18 cellular contexts compared by ENCODE assay signal in genomic region chr7:121054925-121055324, GRCh38.
DNase-seq lines count a peak whose midpoint lies in the region; ATAC-seq, FAIRE-seq and TF ChIP-seq lines count a peak whose summit lies in the region.
"Had no signal": no experiment of that assay in that cellular context is flagged by ENCODE, and none has a peak within 500 bp of the region (broad histone marks: within the 10 kb centered on the region; RNA-seq: fewer than 3 reads in every experiment).

No MANE protein-coding gene starts in this region.

- H3K9me1 ChIP-seq in K562 (ENCODE audit: control insufficient read depth, insufficient read depth, low read length) = no peaks in the 10 kb centered on the region

- POLR2A ChIA-PET in K562 (lab: Yijun Ruan, JAX) = interaction anchor here (0.7 to 1.7 kb wide), 2 partner anchors 13 to 28 kb away, joined by 4 to 5 read pairs; no protein-coding TSS in a partner anchor

- DNase-seq in activated T-cell treated with anti-CD3 and anti-CD28 coated beads, Interleukin-2, amount 50 U/mL, for 72 hours = no peak
- no peak for DNase-seq in activated T-cell treated with anti-CD3 and anti-CD28 coated beads, Interleukin-2, amount 50 U/mL, for 24 hours
- DNase-seq in K562 (ENCODE audit: extremely low read depth in 1 of 4, low spot score in 3 of 4) (no peak), superior temporal gyrus (ENCODE audit: extremely low spot score) (no peak), GM10266 (ENCODE audit: extremely low spot score) (no peak)
- no peak for DNase-seq in stimulated activated CD4-positive, alpha-beta T cell treated with anti-CD3 and anti-CD28 coated beads, Interleukin-4, amount 100 ng/mL, for 1 hour
- DNase-seq: ACHN; CD4-positive, CD25-positive, alpha-beta regulatory T cell; DMS53; GOT3; HCEC 1CT; HFFc6 had no signal

- BruUV-seq in K562 (replicated peaks; lab: Mats Ljungman, UMichigan) = no TSS peak

- H2AFZ ChIP-seq in K562 (ENCODE audit: low read depth, low read length) = no peak overlapping the region

- CTCF ChIA-PET in K562 (lab: Yijun Ruan, JAX; ENCODE audit: low intra/inter-chr PET ratio) = no interaction called here

- peaks cover 6 to 13% of the 10 kb centered on the region in 2 experiments; a peak in 4 of 5 replicates for H3K4me1 ChIP-seq in K562 (replicated peaks in 1 of 2; ENCODE audit: control insufficient read depth in 2 of 2, insufficient read depth in 2 of 2, low read length in 2 of 2)
- H3K4me1 ChIP-seq: BLaER1 treated with 17β-estradiol and CSF1 and Interleukin-3, amounts not matched to agents 10 nM and 100 nM had no signal

- H3K79me2 ChIP-seq in K562 (ENCODE audit: control insufficient read depth, insufficient read depth, low read length) = peaks cover 76% of the 10 kb centered on the region

- H3K4me2 ChIP-seq in K562 (ENCODE audit: insufficient read depth, low read length) = no peak overlapping the region
- H3K4me2 ChIP-seq: BLaER1 treated with 17β-estradiol and CSF1 and Interleukin-3, amounts not matched to agents 10 nM and 100 nM had no signal

- no peak for FAIRE-seq in K562 (lab: Jason Lieb, UNC)
- FAIRE-seq: GM12892, HepG2, HTR-8/SVneo had no signal

- peaks cover 28% of the 10 kb centered on the region for H3K27me3 Mint-ChIP-seq in activated T-cell treated with anti-CD3 and anti-CD28 coated beads, Interleukin-2, amount 50 U/mL, for 72 hours (ENCODE audit: low read depth)
- peaks cover 9% of the 10 kb centered on the region for H3K27me3 Mint-ChIP-seq in activated T-cell treated with anti-CD3 and anti-CD28 coated beads, Interleukin-2, amount 50 U/mL, for 24 hours

- TF ChIP-seq POLR2A in K562 (conservative IDR thresholded peaks at IDR 0.05) = no peak; the same call in 1 of the 2 replicates

- H3K27me3 ChIP-seq in K562 (ENCODE audit: control insufficient read depth in 2 of 2, insufficient read depth in 2 of 2, low read length in 2 of 2) = no peaks in the 10 kb centered on the region
- H3K27me3 ChIP-seq: BLaER1 treated with 17β-estradiol and CSF1 and Interleukin-3, amounts not matched to agents 10 nM and 100 nM had no signal

- 86% methylated on average over 1 of the region's 1 CpG for WGBS in K562 (ENCODE audit: insufficient coverage, low coverage, missing lambda C conversion rate)

- no peak for TF ChIP-seq EP300 in K562 (IDR thresholded peaks at IDR 0.05; ENCODE audit: low read length)

- H3K4me3 ChIP-seq in K562 = no peak overlapping the region
- H3K4me3 ChIP-seq: BLaER1 treated with 17β-estradiol and CSF1 and Interleukin-3, amounts not matched to agents 10 nM and 100 nM had no signal

- H3K36me3 ChIP-seq in K562 (ENCODE audit: control insufficient read depth, insufficient read depth, low read length) = peaks cover 80% of the 10 kb centered on the region
- H3K36me3 ChIP-seq: BLaER1 treated with 17β-estradiol and CSF1 and Interleukin-3, amounts not matched to agents 10 nM and 100 nM had no signal

- H3K9me3 ChIP-seq in K562 (replicated peaks; ENCODE audit: control insufficient read depth, insufficient read depth, low read depth, low read length) = peaks cover 5% of the 10 kb centered on the region; the same call in 1 of the 2 replicates

- intact Hi-C loops in K562 (cut with micrococcal nuclease) = no loop called here

- H3K4me3 Mint-ChIP-seq in activated T-cell treated with anti-CD3 and anti-CD28 coated beads, Interleukin-2, amount 50 U/mL, for 72 hours = no peak overlapping the region
- H3K4me3 Mint-ChIP-seq in activated T-cell treated with anti-CD3 and anti-CD28 coated beads, Interleukin-2, amount 50 U/mL, for 24 hours = no peak overlapping the region
- H3K4me3 Mint-ChIP-seq: CD4-positive, CD25-positive, alpha-beta regulatory T cell; HFFc6 had no signal

- in situ Hi-C loops in K562 (cut with MboI) = no loop called here

- no peak for TF ChIP-seq RAD21 in K562 (CRISPR knock-in tag; conservative IDR thresholded peaks at IDR 0.05 in 1 of 2, IDR thresholded peaks at IDR 0.05 in 1 of 2)

- no peak overlapping the region for H3K9ac ChIP-seq in K562 (ENCODE audit: insufficient read depth in 1 of 2, low read depth in 2 of 2, low read length in 2 of 2)
- H3K9ac ChIP-seq: BLaER1 treated with 17β-estradiol and CSF1 and Interleukin-3, amounts not matched to agents 10 nM and 100 nM had no signal

- no peaks in the 10 kb centered on the region for H3K9me3 Mint-ChIP-seq in activated T-cell treated with anti-CD3 and anti-CD28 coated beads, Interleukin-2, amount 50 U/mL, for 72 hours
- no peaks in the 10 kb centered on the region for H3K9me3 Mint-ChIP-seq in activated T-cell treated with anti-CD3 and anti-CD28 coated beads, Interleukin-2, amount 50 U/mL, for 24 hours
- H3K9me3 Mint-ChIP-seq: HFFc6 had no signal

- H3K4me1 Mint-ChIP-seq in activated T-cell treated with anti-CD3 and anti-CD28 coated beads, Interleukin-2, amount 50 U/mL, for 72 hours (ENCODE audit: low read depth) = no peaks in the 10 kb centered on the region
- peaks cover 2% of the 10 kb centered on the region for H3K4me1 Mint-ChIP-seq in activated T-cell treated with anti-CD3 and anti-CD28 coated beads, Interleukin-2, amount 50 U/mL, for 24 hours (ENCODE audit: low read depth)
- H3K4me1 Mint-ChIP-seq: CD4-positive, CD25-positive, alpha-beta regulatory T cell had no signal

- ATAC-seq in activated T-cell treated with anti-CD3 and anti-CD28 coated beads, Interleukin-2, amount 50 U/mL, for 72 hours (replicated peaks in 1 of 2) = no peak
- ATAC-seq in HG02981 (IDR thresholded peaks at IDR 0.05; ENCODE audit: unreplicated experiment) = peak; percentile 73
- no peak for ATAC-seq in K562
- no peak for ATAC-seq in GM21515 (IDR thresholded peaks at IDR 0.05; ENCODE audit: unreplicated experiment)
- ATAC-seq: HepG2 had no signal

- peak overlapping the region; percentile 79 for H3K27ac Mint-ChIP-seq in activated T-cell treated with anti-CD3 and anti-CD28 coated beads, Interleukin-2, amount 50 U/mL, for 72 hours
- no peak overlapping the region for H3K27ac Mint-ChIP-seq in activated T-cell treated with anti-CD3 and anti-CD28 coated beads, Interleukin-2, amount 50 U/mL, for 24 hours
- H3K27ac Mint-ChIP-seq: CD4-positive, CD25-positive, alpha-beta regulatory T cell; HFFc6 had no signal

- TF ChIP-seq CTCF in K562 (IDR thresholded peaks at IDR 0.05 in 2 of 3, conservative IDR thresholded peaks at IDR 0.05 in 1 of 3; ENCODE audit: insufficient read depth in 2 of 3, low read depth in 1 of 3, low read length in 3 of 3) (no peak), GM10266 (IDR thresholded peaks at IDR 0.05; ENCODE audit: control insufficient read depth, insufficient read depth, low read depth, missing control alignments) (no peak)

- no peaks in the 10 kb centered on the region for H3K36me3 Mint-ChIP-seq in activated T-cell treated with anti-CD3 and anti-CD28 coated beads, Interleukin-2, amount 50 U/mL, for 72 hours (ENCODE audit: insufficient read depth in 2 of 2)
- H3K36me3 Mint-ChIP-seq in activated T-cell treated with anti-CD3 and anti-CD28 coated beads, Interleukin-2, amount 50 U/mL, for 24 hours (ENCODE audit: low read depth) = no peaks in the 10 kb centered on the region
- H3K36me3 Mint-ChIP-seq: CD4-positive, CD25-positive, alpha-beta regulatory T cell had no signal

- no peaks in the 10 kb centered on the region for H4K20me1 ChIP-seq in K562 (replicated peaks; ENCODE audit: control insufficient read depth, insufficient read depth, low read length)
- H4K20me1 ChIP-seq: BLaER1 treated with 17β-estradiol and CSF1 and Interleukin-3, amounts not matched to agents 10 nM and 100 nM had no signal

- H3K27ac ChIP-seq in K562 (ENCODE audit: extremely low read depth, low read depth, low read length) = no peak overlapping the region
- H3K27ac ChIP-seq: BLaER1 treated with 17β-estradiol and CSF1 and Interleukin-3, amounts not matched to agents 10 nM and 100 nM had no signal

TF ChIP-seq in K562, 482 proteins besides CTCF, POLR2A, EP300 and RAD21:
- peak in 1 of 2 experiments; percentile 34 for TF ChIP-seq NCOA2 (IDR thresholded peaks at IDR 0.05; ENCODE audit: partially characterized antibody in 2 of 2)
- 0 out of 4 replicates have a peak, but pooled peaks of 1 of the 2 experiments have one; percentile 21 for TF ChIP-seq TRIM24 (IDR thresholded peaks at IDR 0.05)
- peak; percentile 16; the same call in 1 of the 2 replicates for TF ChIP-seq NCOR1 (IDR thresholded peaks at IDR 0.05)
- TF ChIP-seq RBM39 (optimal IDR thresholded peaks at IDR 0.05; ENCODE audit: low read depth, low read length) = no peak
- peak; percentile 10 for TF ChIP-seq POLR2B (IDR thresholded peaks at IDR 0.05; ENCODE audit: low read depth, partially characterized antibody)
